In genomic region chr14:20489093-20489994, GRCh38 we compare ENCODE assay signal across 9 cellular contexts. TPM values are rescaled to one million over a fixed set of nuclear protein-coding genes. Genes with fewer than 3 reads are reported as not detected.
A peak's percentile ranks its signal among the peaks of the same experiment; 100 is the strongest.
DNase-seq lines count a peak whose midpoint lies in the region; FAIRE-seq and TF ChIP-seq lines count a peak whose summit lies in the region.
"Had no signal": no experiment of that assay in that cellular context is flagged by ENCODE, and none has a peak within 500 bp of the region (broad histone marks: within the 10 kb centered on the region; RNA-seq: fewer than 3 reads in every experiment).

No MANE protein-coding gene starts in this region.

- H3K27me3 ChIP-seq in bronchial epithelial cell (ENCODE audit: control insufficient read depth, insufficient read depth, low read length) (no peaks in the 10 kb centered on the region), prostate gland (replicated peaks; ENCODE audit: insufficient read depth) (no peaks in the 10 kb centered on the region)

- H3K27ac ChIP-seq in prostate gland, result no peak overlapping the region
- H3K27ac ChIP-seq: SK-N-MC had no signal

- no peaks in the 10 kb centered on the region for H3K9me3 Mint-ChIP-seq in activated naive CD4-positive, alpha-beta T cell treated with anti-CD3 and anti-CD28 coated beads, Interleukin-2, amount 50 U/mL, for 24 hours
- no peaks in the 10 kb centered on the region for H3K9me3 Mint-ChIP-seq in stimulated activated naive CD8-positive, alpha-beta T cell treated with anti-CD3 and anti-CD28 coated beads, Interleukin-15, Interleukin-2, amounts not matched to agents 100 ng/mL and 50 ng/mL, for 24 hours

- no peak overlapping the region for H3K4me3 ChIP-seq in bronchial epithelial cell (ENCODE audit: low read depth, low read length)
- no peak overlapping the region for H3K4me3 ChIP-seq in prostate gland
- H3K4me3 ChIP-seq: SK-N-MC had no signal

- intact Hi-C loops in prostate gland (cut with DNase I), result no loop called here

- H3K36me3 ChIP-seq in bronchial epithelial cell (ENCODE audit: control insufficient read depth, insufficient read depth, low read length) (no peaks in the 10 kb centered on the region), prostate gland (no peaks in the 10 kb centered on the region)

- TF ChIP-seq CTCF in bronchial epithelial cell (IDR thresholded peaks at IDR 0.05; ENCODE audit: insufficient read depth, low read length, severe bottlenecking) (no peak), prostate gland (IDR thresholded peaks at IDR 0.05) (no peak)

- H3K4me3 Mint-ChIP-seq in activated naive CD4-positive, alpha-beta T cell treated with anti-CD3 and anti-CD28 coated beads, Interleukin-2, amount 50 U/mL, for 24 hours, result peak overlapping the region; percentile 71
- H3K4me3 Mint-ChIP-seq in stimulated activated naive CD8-positive, alpha-beta T cell treated with anti-CD3 and anti-CD28 coated beads, Interleukin-15, Interleukin-2, amounts not matched to agents 100 ng/mL and 50 ng/mL, for 24 hours, result peak overlapping the region; percentile 54

- 51% methylated on average over 6 of the region's 6 CpGs for WGBS in prostate gland

- H3K9me3 ChIP-seq in prostate gland, result no peaks in the 10 kb centered on the region

- no peak for DNase-seq in activated naive CD4-positive, alpha-beta T cell treated with Interleukin-2 at 50 U/mL for 16 hours
- DNase-seq in HPDE6-E6E7 (ENCODE audit: extremely low spot score) (peak; percentile 53), bronchial epithelial cell (ENCODE audit: low read depth) (peak; percentile 84), prostate gland (ENCODE audit: low spot score) (no peak), amygdala (lab: John Stamatoyannopoulos, UW) (no peak), KG1 (lab: John Stamatoyannopoulos, UW) (no peak)

- FAIRE-seq in bronchial epithelial cell (lab: Jason Lieb, UNC), result peak; percentile 75

- TF ChIP-seq POLR2A in prostate gland (IDR thresholded peaks at IDR 0.05), result no peak

- peak overlapping the region; percentile 87 for H3K27ac Mint-ChIP-seq in activated naive CD4-positive, alpha-beta T cell treated with anti-CD3 and anti-CD28 coated beads, Interleukin-2, amount 50 U/mL, for 24 hours
- peak overlapping the region; percentile 64 for H3K27ac Mint-ChIP-seq in stimulated activated naive CD8-positive, alpha-beta T cell treated with anti-CD3 and anti-CD28 coated beads, Interleukin-15, Interleukin-2, amounts not matched to agents 100 ng/mL and 50 ng/mL, for 24 hours

- H3K27me3 Mint-ChIP-seq in activated naive CD4-positive, alpha-beta T cell treated with anti-CD3 and anti-CD28 coated beads, Interleukin-2, amount 50 U/mL, for 24 hours, result no peaks in the 10 kb centered on the region
- no peaks in the 10 kb centered on the region for H3K27me3 Mint-ChIP-seq in stimulated activated naive CD8-positive, alpha-beta T cell treated with anti-CD3 and anti-CD28 coated beads, Interleukin-15, Interleukin-2, amounts not matched to agents 100 ng/mL and 50 ng/mL, for 24 hours

- H3K36me3 Mint-ChIP-seq in activated naive CD4-positive, alpha-beta T cell treated with anti-CD3 and anti-CD28 coated beads, Interleukin-2, amount 50 U/mL, for 24 hours, result no peaks in the 10 kb centered on the region
- H3K36me3 Mint-ChIP-seq in stimulated activated naive CD8-positive, alpha-beta T cell treated with anti-CD3 and anti-CD28 coated beads, Interleukin-15, Interleukin-2, amounts not matched to agents 100 ng/mL and 50 ng/mL, for 24 hours (ENCODE audit: low read depth), result no peaks in the 10 kb centered on the region

- H3K4me1 ChIP-seq in prostate gland (replicated peaks), result no peaks in the 10 kb centered on the region

- H3K4me1 Mint-ChIP-seq in activated naive CD4-positive, alpha-beta T cell treated with anti-CD3 and anti-CD28 coated beads, Interleukin-2, amount 50 U/mL, for 24 hours, result peaks cover 74% of the 10 kb centered on the region
- peaks cover 67% of the 10 kb centered on the region for H3K4me1 Mint-ChIP-seq in stimulated activated naive CD8-positive, alpha-beta T cell treated with anti-CD3 and anti-CD28 coated beads, Interleukin-15, Interleukin-2, amounts not matched to agents 100 ng/mL and 50 ng/mL, for 24 hours (ENCODE audit: low read depth)

RNA-seq across cellular contexts. Expression of gene RNASE10, which starts 16.0 kb away (rescaled TPM):
- total RNA-seq in bronchial epithelial cell, result not detected in 2 replicates
- 1 to 10 TPM in 1 of 2 donors, not detected in 1; 1.4 TPM for total RNA-seq in prostate gland

RNA-seq across cellular contexts. Expression of gene PNP, which starts 20.1 kb away (rescaled TPM):
- 70.2 and 109 TPM in 2 replicates for total RNA-seq in bronchial epithelial cell
- 10 to 100 TPM; 14.2 to 20.3 TPM for total RNA-seq in prostate gland

RNA-seq across cellular contexts. Expression of gene PIP4P1, which starts 28.1 kb away (rescaled TPM):
- 19.3 and 24.7 TPM in 2 replicates for total RNA-seq in bronchial epithelial cell
- total RNA-seq in prostate gland, result 10 to 100 TPM; 24.8 to 37.8 TPM

RNA-seq across cellular contexts. Expression of gene APEX1, which starts 34.3 kb away (rescaled TPM):
- 25.3 and 56.1 TPM in 2 replicates for total RNA-seq in bronchial epithelial cell
- total RNA-seq in prostate gland, result 100 to 1,000 TPM; 113 to 178 TPM

RNA-seq across cellular contexts. Expression of gene OSGEP, which starts 34.7 kb away (rescaled TPM):
- total RNA-seq in bronchial epithelial cell, result 15.0 and 15.4 TPM in 2 replicates
- 10 to 100 TPM; 54.2 to 71.7 TPM for total RNA-seq in prostate gland

Comparison
In these comparisons a context has a peak if more than half of its experiments do, and no peak if none do; other contexts are left out.
1. DNase-seq: peak in HPDE6-E6E7 (single experiment) and bronchial epithelial cell (single experiment); none in activated naive CD4-positive, alpha-beta T cell treated with Interleukin-2 at 50 U/mL for 16 hours (single experiment), prostate gland (single experiment), amygdala (0 of 56) and KG1 (single experiment).